In genomic region chr20:44958276-44958675, GRCh38 we compare ENCODE assay signal across 12 cellular contexts. TPM values are rescaled to one million over a fixed set of nuclear protein-coding genes. Genes with fewer than 3 reads are reported as not detected.
DNase-seq lines count a peak whose midpoint lies in the region; ATAC-seq, FAIRE-seq and TF ChIP-seq lines count a peak whose summit lies in the region.
"Had no signal": no experiment of that assay in that cellular context is flagged by ENCODE, and none has a peak within 500 bp of the region (broad histone marks: within the 10 kb centered on the region; RNA-seq: fewer than 3 reads in every experiment).

No MANE protein-coding gene starts in this region.

- H3K27me3 ChIP-seq in keratinocyte (ENCODE audit: control insufficient read depth, extremely low read depth, insufficient read depth, low read length) = no peaks in the 10 kb centered on the region
- H3K27me3 ChIP-seq: esophagus muscularis mucosa had no signal

- H3K27me3 Mint-ChIP-seq in stimulated activated naive CD8-positive, alpha-beta T cell treated with anti-CD3 and anti-CD28 coated beads, Interleukin-15, Interleukin-2, amounts not matched to agents 100 ng/mL and 50 ng/mL, for 24 hours = no peaks in the 10 kb centered on the region
- H3K27me3 Mint-ChIP-seq in T-helper 17 cell = no peaks in the 10 kb centered on the region

- H3K4me1 Mint-ChIP-seq in stimulated activated naive CD8-positive, alpha-beta T cell treated with anti-CD3 and anti-CD28 coated beads, Interleukin-15, Interleukin-2, amounts not matched to agents 100 ng/mL and 50 ng/mL, for 24 hours (ENCODE audit: low read depth) = peaks cover 86% of the 10 kb centered on the region
- peaks cover 45% of the 10 kb centered on the region for H3K4me1 Mint-ChIP-seq in T-helper 17 cell

- FAIRE-seq in keratinocyte (lab: Jason Lieb, UNC) = no peak

- H3K9me3 ChIP-seq in T-helper 17 cell (ENCODE audit: control insufficient read depth, low read length, poor library complexity, severe bottlenecking) (no peaks in the 10 kb centered on the region), keratinocyte (ENCODE audit: control insufficient read depth, low read depth, low read length) (no peaks in the 10 kb centered on the region)
- H3K9me3 ChIP-seq: esophagus muscularis mucosa had no signal

- peaks cover 66% of the 10 kb centered on the region for H3K36me3 Mint-ChIP-seq in stimulated activated naive CD8-positive, alpha-beta T cell treated with anti-CD3 and anti-CD28 coated beads, Interleukin-15, Interleukin-2, amounts not matched to agents 100 ng/mL and 50 ng/mL, for 24 hours (ENCODE audit: low read depth)
- H3K36me3 Mint-ChIP-seq in T-helper 17 cell (ENCODE audit: low read depth) = peaks cover 12% of the 10 kb centered on the region

- peak overlapping the region; percentile 99 for H3K27ac Mint-ChIP-seq in stimulated activated naive CD8-positive, alpha-beta T cell treated with anti-CD3 and anti-CD28 coated beads, Interleukin-15, Interleukin-2, amounts not matched to agents 100 ng/mL and 50 ng/mL, for 24 hours
- peak overlapping the region; percentile 4 for H3K27ac Mint-ChIP-seq in T-helper 17 cell

- H3K27ac ChIP-seq in keratinocyte (ENCODE audit: control insufficient read depth, insufficient read depth, low read length) = no peak overlapping the region

- ATAC-seq in stimulated activated naive CD8-positive, alpha-beta T cell treated with anti-CD3 and anti-CD28 coated beads, Interleukin-15, Interleukin-2, amounts not matched to agents 100 U/mL and 50 U/mL, for 24 hours = no peak
- no peak for ATAC-seq in T-helper 17 cell
- no peak for ATAC-seq in GM21737 (IDR thresholded peaks at IDR 0.05; ENCODE audit: unreplicated experiment)
- ATAC-seq in HG02884 (IDR thresholded peaks at IDR 0.05; ENCODE audit: unreplicated experiment) = no peak

- H3K4me1 ChIP-seq in keratinocyte (ENCODE audit: control insufficient read depth, extremely low read depth, insufficient read depth, low read length) = peaks cover 33% of the 10 kb centered on the region

- H4K20me1 ChIP-seq in keratinocyte (ENCODE audit: control insufficient read depth, extremely low read depth, insufficient read depth, low read length) = peaks cover 8% of the 10 kb centered on the region

- peaks cover 26 to 34% of the 10 kb centered on the region in 2 experiments for H3K36me3 ChIP-seq in keratinocyte (ENCODE audit: control insufficient read depth in 2 of 2, extremely low read depth in 1 of 2, insufficient read depth in 2 of 2, low read length in 2 of 2)

- H3K4me3 Mint-ChIP-seq in stimulated activated naive CD8-positive, alpha-beta T cell treated with anti-CD3 and anti-CD28 coated beads, Interleukin-15, Interleukin-2, amounts not matched to agents 100 ng/mL and 50 ng/mL, for 24 hours = peak overlapping the region; percentile 99
- H3K4me3 Mint-ChIP-seq in T-helper 17 cell = peak overlapping the region; percentile 100

- intact Hi-C loops in cardiac septum (cut with DNase I) = no loop called here

- H2AFZ ChIP-seq in keratinocyte (ENCODE audit: control insufficient read depth, low read length) = no peak overlapping the region

- peaks cover 48% of the 10 kb centered on the region for H3K79me2 ChIP-seq in keratinocyte (ENCODE audit: control insufficient read depth, insufficient read depth, low read length)

- peak overlapping the region; percentile 93 for H3K4me2 ChIP-seq in keratinocyte (ENCODE audit: control insufficient read depth, extremely low read depth, insufficient read depth, low read depth, low read length)

- peak overlapping the region in 2 of 3 experiments; percentile 58 to 79 for H3K4me3 ChIP-seq in keratinocyte (ENCODE audit: control insufficient read depth in 2 of 3, extremely low read depth in 1 of 3, insufficient read depth in 2 of 3, low read depth in 1 of 3, low read length in 3 of 3)

- dilution Hi-C loops in keratinocyte (cut with MboI; ENCODE audit: extremely low pct_ligation_motif_present, low sequenced_read_pairs) = no loop called here

- TF ChIP-seq CTCF in keratinocyte (optimal IDR thresholded peaks at IDR 0.05 in 1 of 3, IDR thresholded peaks at IDR 0.05 in 1 of 3, conservative IDR thresholded peaks at IDR 0.05 in 1 of 3; ENCODE audit: extremely low read depth in 1 of 3, insufficient read depth in 2 of 3, low read length in 3 of 3) = no peak

- peak overlapping the region; percentile 73 for H3K9ac ChIP-seq in keratinocyte (ENCODE audit: control insufficient read depth, extremely low read depth, insufficient read depth, low read length)

- no peaks in the 10 kb centered on the region for H3K9me3 Mint-ChIP-seq in stimulated activated naive CD8-positive, alpha-beta T cell treated with anti-CD3 and anti-CD28 coated beads, Interleukin-15, Interleukin-2, amounts not matched to agents 100 ng/mL and 50 ng/mL, for 24 hours
- H3K9me3 Mint-ChIP-seq: CD14-positive monocyte had no signal

- no peak for DNase-seq in stimulated activated naive CD8-positive, alpha-beta T cell treated with anti-CD3 and anti-CD28 coated beads, Interleukin-15, Interleukin-2, amounts not matched to agents 100 U/mL and 50 U/mL, for 24 hours
- DNase-seq in T-helper 17 cell = no peak
- no peak for DNase-seq in keratinocyte (ENCODE audit: low read depth, low spot score)
- DNase-seq in COLO829 (ENCODE audit: low spot score) = no peak
- no peak for DNase-seq in cardiac septum (ENCODE audit: low spot score)
- DNase-seq: activated CD8-positive, alpha-beta memory T cell treated with anti-CD3 and anti-CD28 coated beads, Interleukin-2, amount 50 U/mL, for 4 hours; stimulated activated CD4-positive, alpha-beta T cell treated with anti-CD3 and anti-CD28 coated beads, Interleukin-1b, Interleukin-23, amount 100 ng/mL, for 48 hours had no signal

- peaks cover 3% of the 10 kb centered on the region for H3K9me1 ChIP-seq in keratinocyte (ENCODE audit: control insufficient read depth, extremely low read depth, insufficient read depth, low read length)

RNA-seq across cellular contexts. Expression of gene TOMM34, which starts 1.9 kb away (rescaled TPM):
- 1 to 10 TPM; 9.1 to 9.2 TPM for total RNA-seq in T-helper 17 cell
- polyA plus RNA-seq in keratinocyte = 31.5 to 47.7 TPM (median 32.9 TPM) in 3 replicates
- polyA plus RNA-seq in keratinocyte (2011; ENCODE audit: low read depth) = 17.7 TPM
- 35.4 and 40.1 TPM in 2 replicates for polyA plus RNA-seq in keratinocyte (2011; cell fraction: cytosol; rRNA removed)
- polyA plus RNA-seq in keratinocyte (2011; cell fraction: nucleus; rRNA removed) = 25.4 and 28.9 TPM in 2 replicates
- 24.9 and 41.7 TPM in 2 replicates for polyA plus RNA-seq in keratinocyte (2012; ENCODE audit: low replicate concordance)
- 23.5 to 30.2 TPM (median 26.0 TPM) in 3 replicates for polyA minus RNA-seq in keratinocyte
- 13.0 TPM for polyA minus RNA-seq in keratinocyte (2011; cell fraction: cytosol; rRNA and poly(A)+ RNA removed)
- 8.1 and 8.6 TPM in 2 replicates for polyA minus RNA-seq in keratinocyte (2011; cell fraction: nucleus; rRNA and poly(A)+ RNA removed)
- 10.7 TPM for total RNA-seq in cardiac septum

RNA-seq across cellular contexts. Expression of gene STK4, which starts 8.0 kb away (rescaled TPM):
- total RNA-seq in T-helper 17 cell (100 to 1,000 TPM; 271 to 280 TPM), cardiac septum (11.3 TPM)
- 23.4 to 30.5 TPM (median 27.4 TPM) in 3 replicates for polyA plus RNA-seq in keratinocyte
- polyA plus RNA-seq in keratinocyte (2011; ENCODE audit: low read depth) = 27.2 TPM
- polyA plus RNA-seq in keratinocyte (2011; cell fraction: cytosol; rRNA removed) = 17.0 and 24.4 TPM in 2 replicates
- 28.5 and 34.3 TPM in 2 replicates for polyA plus RNA-seq in keratinocyte (2011; cell fraction: nucleus; rRNA removed)
- 12.1 and 17.4 TPM in 2 replicates for polyA plus RNA-seq in keratinocyte (2012; ENCODE audit: low replicate concordance)
- polyA minus RNA-seq in keratinocyte = 20.4 to 47.9 TPM (median 30.2 TPM) in 3 replicates
- polyA minus RNA-seq in keratinocyte (2011; cell fraction: cytosol; rRNA and poly(A)+ RNA removed) = 19.2 TPM
- 27.9 and 57.4 TPM in 2 replicates for polyA minus RNA-seq in keratinocyte (2011; cell fraction: nucleus; rRNA and poly(A)+ RNA removed)

RNA-seq across cellular contexts. Expression of gene PABPC1L, which starts 48.4 kb away (rescaled TPM):
- 10 to 100 TPM; 37.5 to 60.3 TPM for total RNA-seq in T-helper 17 cell
- 27.2 to 31.4 TPM (median 29.8 TPM) in 3 replicates for polyA plus RNA-seq in keratinocyte
- polyA plus RNA-seq in keratinocyte (2011; ENCODE audit: low read depth) = 18.2 TPM
- polyA plus RNA-seq in keratinocyte (2011; cell fraction: cytosol; rRNA removed) = 5.2 and 6.2 TPM in 2 replicates
- polyA plus RNA-seq in keratinocyte (2011; cell fraction: nucleus; rRNA removed) = 252 and 260 TPM in 2 replicates
- polyA plus RNA-seq in keratinocyte (2012; ENCODE audit: low replicate concordance) = 10.2 and 13.5 TPM in 2 replicates
- 11.2 to 22.6 TPM (median 12.8 TPM) in 3 replicates for polyA minus RNA-seq in keratinocyte
- 5.9 TPM for polyA minus RNA-seq in keratinocyte (2011; cell fraction: cytosol; rRNA and poly(A)+ RNA removed)
- 25.3 and 35.7 TPM in 2 replicates for polyA minus RNA-seq in keratinocyte (2011; cell fraction: nucleus; rRNA and poly(A)+ RNA removed)
- total RNA-seq in cardiac septum = 4.7 TPM

Comparison
In these comparisons a context has a peak if more than half of its experiments do, and no peak if none do; other contexts are left out.
1. RNA of gene STK4, which starts 8.0 kb away (total RNA-seq): 271 to 280 TPM in T-helper 17 cell; 11.3 TPM in cardiac septum (single experiment); every median in the first group is over 10 times any median in the second.